ENCODE assay signal across 25 cellular contexts in the genomic region with DNA sequence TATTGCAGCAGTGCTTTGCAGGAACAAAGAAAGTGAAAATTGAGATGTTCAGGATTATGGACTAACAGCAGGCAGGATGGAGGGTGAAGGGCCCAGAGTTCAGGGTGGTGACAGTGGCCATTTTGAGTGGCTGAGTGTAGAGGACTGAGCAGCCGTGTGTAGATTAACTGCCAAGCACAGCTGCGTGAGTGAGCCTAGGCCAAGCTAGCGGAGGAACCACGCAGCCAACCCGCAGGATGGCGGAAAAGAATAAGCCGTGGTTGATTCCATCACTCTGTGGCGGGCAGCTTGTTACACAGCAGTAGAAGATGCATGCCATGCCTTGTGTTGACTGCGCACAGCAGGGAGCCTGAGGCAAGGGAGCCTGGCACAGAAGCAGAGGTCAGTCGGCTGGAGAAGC.
DNase-seq lines count a peak whose midpoint lies in the region; ATAC-seq and TF ChIP-seq lines count a peak whose summit lies in the region.
"Had no signal": no experiment of that assay in that cellular context is flagged by ENCODE, and none has a peak within 500 bp of the region (broad histone marks: within the 10 kb centered on the region; RNA-seq: fewer than 3 reads in every experiment).

No MANE protein-coding gene starts in this region.

- no peak overlapping the region for H2BK120ac ChIP-seq in mesendoderm (ENCODE audit: low read depth, low read length)

- H3K27me3 ChIP-seq in HL-60 (ENCODE audit: insufficient read depth, poor library complexity, severe bottlenecking) (no peaks in the 10 kb centered on the region), mesendoderm (ENCODE audit: insufficient read depth, low read length, poor library complexity) (no peaks in the 10 kb centered on the region), gastroesophageal sphincter (no peaks in the 10 kb centered on the region)
- H3K27me3 ChIP-seq: SJSA1, suprapubic skin, uterus had no signal

- H4K8ac ChIP-seq in mesendoderm (ENCODE audit: low read depth, low read length), result no peak overlapping the region

- peak overlapping the region; percentile 25 for H3K4ac ChIP-seq in mesendoderm (ENCODE audit: low read depth, low read length)

- no peaks in the 10 kb centered on the region for H3K9me3 ChIP-seq in gastroesophageal sphincter
- H3K9me3 ChIP-seq: left ventricle myocardium inferior, mucosa of descending colon, prostate gland, SJSA1, suprapubic skin, uterus had no signal

- H2BK15ac ChIP-seq in mesendoderm (replicated peaks; ENCODE audit: low read depth), result no peak overlapping the region

- H3K23ac ChIP-seq in mesendoderm (ENCODE audit: low read length), result no peak overlapping the region

- H3K79me2 ChIP-seq in mesendoderm (ENCODE audit: control insufficient read depth, insufficient read depth, low read length), result no peaks in the 10 kb centered on the region

- TF ChIP-seq EP300 in gastroesophageal sphincter (IDR thresholded peaks at IDR 0.05), result no peak

- no peak overlapping the region for H4K5ac ChIP-seq in mesendoderm (ENCODE audit: low read length)

- no peak for TF ChIP-seq POLR2A in gastroesophageal sphincter (IDR thresholded peaks at IDR 0.05)

- no peaks in the 10 kb centered on the region for H3K36me3 Mint-ChIP-seq in CD14-positive monocyte
- peaks cover 3% of the 10 kb centered on the region for H3K36me3 Mint-ChIP-seq in activated naive CD8-positive, alpha-beta T cell

- H3K4me1 ChIP-seq in mesendoderm (ENCODE audit: control insufficient read depth, low read depth, low read length) (peaks cover 12% of the 10 kb centered on the region), gastroesophageal sphincter (no peaks in the 10 kb centered on the region)
- H3K4me1 ChIP-seq: prostate gland, SJSA1, suprapubic skin, uterus had no signal

- peak overlapping the region; percentile 78 to 91 for H3K4me3 Mint-ChIP-seq in CD14-positive monocyte
- peak overlapping the region; percentile 57 for H3K4me3 Mint-ChIP-seq in activated naive CD8-positive, alpha-beta T cell
- H3K4me3 Mint-ChIP-seq: HFFc6 had no signal

- no peak overlapping the region for H3K9ac ChIP-seq in mesendoderm (ENCODE audit: low read length)
- H3K9ac ChIP-seq: KMS-11 had no signal

- H2AK5ac ChIP-seq in mesendoderm (ENCODE audit: low read length), result peak overlapping the region; percentile 5

- ATAC-seq in gastroesophageal sphincter, result no peak
- ATAC-seq: CD8-positive, alpha-beta T cell; mucosa of descending colon had no signal

- intact Hi-C loops in CD14-positive monocyte (cut with micrococcal nuclease), result loop anchor here (10.0 kb wide), 2 partner anchors 77 to 187 kb away; a partner anchor contains a TSS

- H3K18ac ChIP-seq in mesendoderm (ENCODE audit: low read length), result no peak overlapping the region

- peak overlapping the region; percentile 80 for H3K27ac ChIP-seq in HL-60 (replicated peaks)
- peak overlapping the region; percentile 10 for H3K27ac ChIP-seq in mesendoderm (ENCODE audit: low read depth, low read length)
- H3K27ac ChIP-seq in gastroesophageal sphincter, result no peak overlapping the region
- H3K27ac ChIP-seq: KMS-11, prostate gland, SJSA1, suprapubic skin, uterus had no signal

- H3K36me3 ChIP-seq in mesendoderm (ENCODE audit: control insufficient read depth, insufficient read depth, low read length) (no peaks in the 10 kb centered on the region), gastroesophageal sphincter (peaks cover 0 to 9% of the 10 kb centered on the region in 2 donors)
- H3K36me3 ChIP-seq: left ventricle myocardium inferior, prostate gland, SJSA1, suprapubic skin, uterus had no signal

- DNase-seq in CD14-positive monocyte (ENCODE audit: low spot score), result no peak
- peak in 1 of 2 experiments; percentile 32 for DNase-seq in HL-60 (ENCODE audit: low read depth in 1 of 2, low spot score in 1 of 2)
- DNase-seq in mesendoderm, result no peak
- DNase-seq in NCI-H1930 (lab: John Stamatoyannopoulos, UW), result no peak
- DNase-seq in T1000 (lab: John Stamatoyannopoulos, UW), result no peak
- DNase-seq: activated naive CD4-positive, alpha-beta T cell treated with anti-CD3 and anti-CD28 coated beads for 36 hours; activated T-cell treated with anti-CD3 and anti-CD28 coated beads, Interleukin-2, amount 50 U/mL, for 1 hour; aorta; caudate nucleus; CD8-positive, alpha-beta T cell; DMS53; foreskin fibroblast; HFFc6; left ventricle myocardium inferior; mucosa of descending colon; NCI-H1092 treated with DMSO at 0.1 percent for 48 hours; NCI-H2081; uterus had no signal

- H3K27me3 Mint-ChIP-seq in CD14-positive monocyte (ENCODE audit: low read depth in 3 of 3), result no peaks in the 10 kb centered on the region
- H3K27me3 Mint-ChIP-seq in activated naive CD8-positive, alpha-beta T cell, result peaks cover 3% of the 10 kb centered on the region

- peak overlapping the region; percentile 88 to 97 (median 95) for H3K27ac Mint-ChIP-seq in CD14-positive monocyte
- H3K27ac Mint-ChIP-seq in activated naive CD8-positive, alpha-beta T cell, result no peak overlapping the region
- H3K27ac Mint-ChIP-seq: activated naive CD4-positive, alpha-beta T cell treated with anti-CD3 and anti-CD28 coated beads for 36 hours; CD8-positive, alpha-beta T cell; HFFc6; T-helper 1 cell treated with Interleukin-12 subunit alpha and Interleukin-12 subunit beta and Interleukin-4 antibody, amounts not matched to agents 30 μg/mL and 1 μg/mL, for 36 hours had no signal

- H3K4me2 ChIP-seq in mesendoderm (ENCODE audit: low read length), result no peak overlapping the region
- H3K4me2 ChIP-seq: KMS-11 had no signal

- H3K4me1 Mint-ChIP-seq in CD14-positive monocyte, result peaks cover 75% of the 10 kb centered on the region
- H3K4me1 Mint-ChIP-seq in activated naive CD8-positive, alpha-beta T cell (ENCODE audit: low read depth), result peaks cover 14% of the 10 kb centered on the region

- H2BK5ac ChIP-seq in mesendoderm (ENCODE audit: low read length), result peak overlapping the region; percentile 16

- H3K56ac ChIP-seq in mesendoderm (ENCODE audit: low read length), result peak overlapping the region; percentile 29

- H3K4me3 ChIP-seq in HL-60 (replicated peaks; ENCODE audit: insufficient read depth, low read length) (peak overlapping the region; percentile 29), mesendoderm (ENCODE audit: low read length) (no peak overlapping the region), gastroesophageal sphincter (no peak overlapping the region)
- H3K4me3 ChIP-seq: mucosa of descending colon, prostate gland, SJSA1, suprapubic skin, uterus had no signal

- H3K79me1 ChIP-seq in mesendoderm (ENCODE audit: low read length), result no peaks in the 10 kb centered on the region

- WGBS in mesendoderm (ENCODE audit: extremely low coverage, insufficient coverage, low lambda C conversion rate), result no CpG with 5 or more reads among the region's 10 CpGs
- WGBS in gastroesophageal sphincter (ENCODE audit: low coverage in 1 of 2), 2 donors, result 94% methylated on average over 3 to 8 of the region's 10 CpGs

- no peaks in the 10 kb centered on the region for H3K9me3 Mint-ChIP-seq in CD14-positive monocyte
- no peaks in the 10 kb centered on the region for H3K9me3 Mint-ChIP-seq in activated naive CD8-positive, alpha-beta T cell (ENCODE audit: low read depth)
- H3K9me3 Mint-ChIP-seq: activated naive CD4-positive, alpha-beta T cell treated with anti-CD3 and anti-CD28 coated beads for 36 hours; CD8-positive, alpha-beta T cell; HFFc6; T-helper 1 cell treated with Interleukin-12 subunit alpha and Interleukin-12 subunit beta and Interleukin-4 antibody, amounts not matched to agents 30 μg/mL and 1 μg/mL, for 36 hours had no signal

- no peak for TF ChIP-seq CTCF in CD14-positive monocyte (IDR thresholded peaks at IDR 0.05)
- no peak for TF ChIP-seq CTCF in HL-60 (IDR thresholded peaks at IDR 0.05; ENCODE audit: insufficient read depth, low read length)
- TF ChIP-seq CTCF in gastroesophageal sphincter (IDR thresholded peaks at IDR 0.05), result no peak

Comparison
In these comparisons a context has a peak if more than half of its experiments do, and no peak if none do; other contexts are left out.
1. H3K27ac ChIP-seq: peak in HL-60 (single experiment) and mesendoderm (single experiment); none in gastroesophageal sphincter (0 of 4).